18 cellular contexts compared by ENCODE assay signal in genomic region chr3:12879191-12879815, GRCh38. TPM values are rescaled to one million over a fixed set of nuclear protein-coding genes. Genes with fewer than 3 reads are reported as not detected.
DNase-seq lines count a peak whose midpoint lies in the region; ATAC-seq, FAIRE-seq and TF ChIP-seq lines count a peak whose summit lies in the region.
"Had no signal": no experiment of that assay in that cellular context is flagged by ENCODE, and none has a peak within 500 bp of the region (broad histone marks: within the 10 kb centered on the region; RNA-seq: fewer than 3 reads in every experiment).

No MANE protein-coding gene starts in this region.

- POLR2A ChIA-PET in K562 (lab: Yijun Ruan, JAX) = interaction anchor here (0.6 to 2.2 kb wide), 6 partner anchors 15 to 261 kb away, joined by 3 to 12 read pairs (median 4); partner anchors contain the start of gene RPL32

- DNase-seq in cardiac muscle cell (ENCODE audit: low read depth in 1 of 2, low spot score in 1 of 2) (peak; percentile 18 to 46), right atrium auricular region (ENCODE audit: low spot score) (no peak), K562 (ENCODE audit: extremely low read depth in 1 of 4, low spot score in 3 of 4) (peak in 2 of 4 experiments; percentile 61 to 67), mesothelial cell of epicardium (ENCODE audit: low spot score in 2 of 2, unreplicated experiment in 2 of 2) (no peak), testis (no peak)
- no peak for DNase-seq in activated T-helper 1 cell treated with anti-CD3 and anti-CD28 coated beads, Interleukin-12 subunit alpha, Interleukin-12 subunit beta, Interleukin-2, Interleukin-4 antibody, amounts not matched to agents 30 ng/mL and 10 ng/mL and 1 ng/mL, durations not matched to agents 14 hours and 24 hours and 36 hours (ENCODE audit: low spot score)
- DNase-seq: 8988T, COR-L47, DMS53, HCEC 1CT, KBM-7, NCI-H1092 had no signal

- in situ Hi-C loops in K562 (cut with MboI) = loop anchor here (25.0 kb wide), 1 partner anchor 742 kb away; no protein-coding TSS in a partner anchor

- H3K9me1 ChIP-seq in K562 (ENCODE audit: control insufficient read depth, insufficient read depth, low read length) = no peaks in the 10 kb centered on the region

- no peaks in the 10 kb centered on the region for H3K79me2 ChIP-seq in K562 (ENCODE audit: control insufficient read depth, insufficient read depth, low read length)

- H3K4me2 ChIP-seq in K562 (ENCODE audit: insufficient read depth, low read length) = peak overlapping the region; percentile 62

- H3K4me1 ChIP-seq in cardiac muscle cell (ENCODE audit: low read depth) (peaks cover 8% of the 10 kb centered on the region), right atrium auricular region (peaks cover 0 to 17% of the 10 kb centered on the region in 2 donors), K562 (replicated peaks in 1 of 2; ENCODE audit: control insufficient read depth in 2 of 2, insufficient read depth in 2 of 2, low read length in 2 of 2) (peaks cover 56 to 77% of the 10 kb centered on the region in 2 experiments), testis (peaks cover 26% of the 10 kb centered on the region)

- H3K36me3 ChIP-seq in cardiac muscle cell (no peaks in the 10 kb centered on the region), right atrium auricular region (no peaks in the 10 kb centered on the region), K562 (ENCODE audit: control insufficient read depth, insufficient read depth, low read length) (no peaks in the 10 kb centered on the region), testis (ENCODE audit: low read depth, missing control alignments) (no peaks in the 10 kb centered on the region)

- CTCF ChIA-PET in K562 (lab: Yijun Ruan, JAX; ENCODE audit: low intra/inter-chr PET ratio) = no interaction called here

- H4K20me1 ChIP-seq in K562 (replicated peaks; ENCODE audit: control insufficient read depth, insufficient read depth, low read length) = no peaks in the 10 kb centered on the region

- TF ChIP-seq CTCF in cardiac muscle cell (IDR thresholded peaks at IDR 0.05; ENCODE audit: low read depth, low read length) = no peak
- TF ChIP-seq CTCF in right atrium auricular region (IDR thresholded peaks at IDR 0.05) = no peak
- TF ChIP-seq CTCF in K562 (IDR thresholded peaks at IDR 0.05 in 2 of 3, conservative IDR thresholded peaks at IDR 0.05 in 1 of 3; ENCODE audit: insufficient read depth in 2 of 3, low read depth in 1 of 3, low read length in 3 of 3) = no peak
- no peak for TF ChIP-seq CTCF in mesothelial cell of epicardium (IDR thresholded peaks at IDR 0.05; ENCODE audit: unreplicated experiment)
- TF ChIP-seq CTCF in testis (IDR thresholded peaks at IDR 0.05) = no peak

- H2AFZ ChIP-seq in K562 (ENCODE audit: low read depth, low read length) = no peak overlapping the region; the same call in 1 of the 2 replicates

- no peaks in the 10 kb centered on the region for H3K9me3 Mint-ChIP-seq in mesothelial cell of epicardium
- no peaks in the 10 kb centered on the region for H3K9me3 Mint-ChIP-seq in activated T-helper 1 cell treated with anti-CD3 and anti-CD28 coated beads, Interleukin-12 subunit alpha, Interleukin-12 subunit beta, Interleukin-2, Interleukin-4 antibody, amounts not matched to agents 30 ng/mL and 10 ng/mL and 1 ng/mL, durations not matched to agents 14 hours and 24 hours and 36 hours

- intact Hi-C loops in K562 (cut with micrococcal nuclease) = no loop called here
- intact Hi-C loops in testis (cut with DNase I; ENCODE audit: low total_unique reads) = loop anchor here (10.0 kb wide), 1 partner anchor 105 kb away; no protein-coding TSS in a partner anchor
- intact Hi-C loops in activated T-helper 1 cell treated with anti-CD3 and anti-CD28 coated beads, Interleukin-12 subunit alpha, Interleukin-12 subunit beta, Interleukin-2, Interleukin-4 antibody, amounts not matched to agents 30 ng/mL and 10 ng/mL and 1 ng/mL, durations not matched to agents 14 hours and 24 hours and 36 hours (cut with micrococcal nuclease) = no loop called here

- FAIRE-seq in K562 (lab: Jason Lieb, UNC) = peak; percentile 60
- FAIRE-seq: HTR-8/SVneo had no signal

- H3K27me3 ChIP-seq in cardiac muscle cell = no peaks in the 10 kb centered on the region
- H3K27me3 ChIP-seq in right atrium auricular region = no peaks in the 10 kb centered on the region
- H3K27me3 ChIP-seq in K562 (ENCODE audit: control insufficient read depth in 2 of 2, insufficient read depth in 2 of 2, low read length in 2 of 2) = no peaks in the 10 kb centered on the region
- no peaks in the 10 kb centered on the region for H3K27me3 ChIP-seq in testis

- TF ChIP-seq EP300 in K562 (IDR thresholded peaks at IDR 0.05; ENCODE audit: low read length) = no peak

- no TSS peak for BruUV-seq in K562 (replicated peaks; lab: Mats Ljungman, UMichigan)

- peak overlapping the region; percentile 54 for H3K27ac Mint-ChIP-seq in mesothelial cell of epicardium
- no peak overlapping the region for H3K27ac Mint-ChIP-seq in activated T-helper 1 cell treated with anti-CD3 and anti-CD28 coated beads, Interleukin-12 subunit alpha, Interleukin-12 subunit beta, Interleukin-2, Interleukin-4 antibody, amounts not matched to agents 30 ng/mL and 10 ng/mL and 1 ng/mL, durations not matched to agents 14 hours and 24 hours and 36 hours

- no peaks in the 10 kb centered on the region for H3K9me3 ChIP-seq in cardiac muscle cell (ENCODE audit: low read depth)
- H3K9me3 ChIP-seq in right atrium auricular region = no peaks in the 10 kb centered on the region
- 0 out of 2 replicates have a peak, but pooled peaks cover 3% of the 10 kb centered on the region for H3K9me3 ChIP-seq in K562 (replicated peaks; ENCODE audit: control insufficient read depth, insufficient read depth, low read depth, low read length)
- no peaks in the 10 kb centered on the region for H3K9me3 ChIP-seq in testis

- no peaks in the 10 kb centered on the region for H3K36me3 Mint-ChIP-seq in mesothelial cell of epicardium
- no peaks in the 10 kb centered on the region for H3K36me3 Mint-ChIP-seq in activated T-helper 1 cell treated with anti-CD3 and anti-CD28 coated beads, Interleukin-12 subunit alpha, Interleukin-12 subunit beta, Interleukin-2, Interleukin-4 antibody, amounts not matched to agents 30 ng/mL and 10 ng/mL and 1 ng/mL, durations not matched to agents 14 hours and 24 hours and 36 hours (ENCODE audit: low read depth)

- peak overlapping the region in 1 of 2 experiments; percentile 59; a peak in 3 of 4 replicates for H3K9ac ChIP-seq in K562 (ENCODE audit: insufficient read depth in 1 of 2, low read depth in 2 of 2, low read length in 2 of 2)

- TF ChIP-seq POLR2A in K562 (conservative IDR thresholded peaks at IDR 0.05) = no peak
- no peak for TF ChIP-seq POLR2A in testis (IDR thresholded peaks at IDR 0.05)

- WGBS in K562 (ENCODE audit: insufficient coverage, low coverage, missing lambda C conversion rate) = 51% methylated on average over 5 of the region's 5 CpGs
- 76 to 100% methylated on average over 1 to 5 of the region's 5 CpGs for WGBS in testis, 2 donors

- H3K27ac ChIP-seq in cardiac muscle cell = no peak overlapping the region
- no peak overlapping the region for H3K27ac ChIP-seq in right atrium auricular region
- peak overlapping the region; percentile 43 for H3K27ac ChIP-seq in K562 (ENCODE audit: extremely low read depth, low read depth, low read length)
- no peak overlapping the region for H3K27ac ChIP-seq in testis
- H3K27ac ChIP-seq: C4-2B had no signal

- H3K27me3 Mint-ChIP-seq in mesothelial cell of epicardium (ENCODE audit: low read depth) = no peaks in the 10 kb centered on the region
- H3K27me3 Mint-ChIP-seq in activated T-helper 1 cell treated with anti-CD3 and anti-CD28 coated beads, Interleukin-12 subunit alpha, Interleukin-12 subunit beta, Interleukin-2, Interleukin-4 antibody, amounts not matched to agents 30 ng/mL and 10 ng/mL and 1 ng/mL, durations not matched to agents 14 hours and 24 hours and 36 hours (ENCODE audit: insufficient read depth) = peaks cover 30% of the 10 kb centered on the region

- H3K4me1 Mint-ChIP-seq in mesothelial cell of epicardium = peaks cover 26% of the 10 kb centered on the region
- no peaks in the 10 kb centered on the region for H3K4me1 Mint-ChIP-seq in activated T-helper 1 cell treated with anti-CD3 and anti-CD28 coated beads, Interleukin-12 subunit alpha, Interleukin-12 subunit beta, Interleukin-2, Interleukin-4 antibody, amounts not matched to agents 30 ng/mL and 10 ng/mL and 1 ng/mL, durations not matched to agents 14 hours and 24 hours and 36 hours (ENCODE audit: low read depth)

- no peak for TF ChIP-seq RAD21 in K562 (CRISPR knock-in tag; conservative IDR thresholded peaks at IDR 0.05 in 1 of 2, IDR thresholded peaks at IDR 0.05 in 1 of 2)

- no peak overlapping the region for H3K4me3 Mint-ChIP-seq in mesothelial cell of epicardium
- H3K4me3 Mint-ChIP-seq in activated T-helper 1 cell treated with anti-CD3 and anti-CD28 coated beads, Interleukin-12 subunit alpha, Interleukin-12 subunit beta, Interleukin-2, Interleukin-4 antibody, amounts not matched to agents 30 ng/mL and 10 ng/mL and 1 ng/mL, durations not matched to agents 14 hours and 24 hours and 36 hours = no peak overlapping the region

- no peak overlapping the region for H3K4me3 ChIP-seq in cardiac muscle cell
- no peak overlapping the region for H3K4me3 ChIP-seq in right atrium auricular region
- no peak overlapping the region for H3K4me3 ChIP-seq in K562
- H3K4me3 ChIP-seq in testis = no peak overlapping the region

- peak; percentile 42 for ATAC-seq in K562
- ATAC-seq in HG02759 (IDR thresholded peaks at IDR 0.05; ENCODE audit: unreplicated experiment) = no peak
- ATAC-seq in HG03196 (IDR thresholded peaks at IDR 0.05; ENCODE audit: unreplicated experiment) = no peak
- ATAC-seq: Panc1, Right ventricle myocardium inferior had no signal

RNA-seq across cellular contexts. Expression of gene RPL32, which starts 37.9 kb away (rescaled TPM):
- total RNA-seq in cardiac muscle cell = 824 and 1,421 TPM in 2 replicates
- 726 and 889 TPM in 2 replicates for polyA plus RNA-seq in cardiac muscle cell
- 100 to 1,000 TPM; 626 to 829 TPM for total RNA-seq in right atrium auricular region
- total RNA-seq in K562 (2011; cell fraction: chromatin; rRNA removed; ENCODE audit: low replicate concordance) = 321 and 449 TPM in 2 replicates
- 553 and 562 TPM in 2 replicates for total RNA-seq in K562 (2011; cell fraction: nucleolus; rRNA removed)
- total RNA-seq in K562 (2011; cell fraction: nucleoplasm; rRNA removed) = 913 and 2,354 TPM in 2 replicates
- 3,132 and 3,347 TPM in 2 replicates for total RNA-seq in K562 (2014; rRNA removed)
- 4,513 and 4,632 TPM in 2 replicates for total RNA-seq in K562 (2014; rRNA removed; fragmentation: Illumina TruSeq; extraction: Trizol)
- 4,527 and 4,779 TPM in 2 replicates for total RNA-seq in K562 (2015; rRNA removed; fragmentation: Illumina TruSeq; extraction: Trizol)
- total RNA-seq in K562 (2021) = 2,738 and 3,009 TPM in 2 replicates
- 4,861 and 5,231 TPM in 2 replicates for polyA plus RNA-seq in K562 (2011; rRNA removed)
- 2,530 and 2,776 TPM in 2 replicates for polyA plus RNA-seq in K562 (2011; cell fraction: cytosol; rRNA removed)
- polyA plus RNA-seq in K562 (2011; cell fraction: nucleus; rRNA removed) = 1,377 and 2,422 TPM in 2 replicates
- polyA plus RNA-seq in K562 (2012) = 4,850 and 6,211 TPM in 2 replicates
- polyA plus RNA-seq in K562 (2014; fragmentation: Illumina TruSeq; extraction: Trizol) = 5,815 and 6,200 TPM in 2 replicates
- 1,000 to 10,000 TPM; 3,469 to 4,286 TPM for polyA plus RNA-seq in K562 (2014; fragmentation: Nextera tagmentation; extraction: Ambion mirVana)
- polyA plus RNA-seq in K562 (2014; rRNA removed) = 4,142 and 5,104 TPM in 2 replicates
- 3,010 and 3,339 TPM in 2 replicates for polyA minus RNA-seq in K562 (2011; rRNA and poly(A)+ RNA removed)
- polyA minus RNA-seq in K562 (2011; cell fraction: cytosol; rRNA and poly(A)+ RNA removed) = 1,491 and 1,656 TPM in 2 replicates
- polyA minus RNA-seq in K562 (2011; cell fraction: nucleus; rRNA and poly(A)+ RNA removed) = 319 and 489 TPM in 2 replicates
- 1,710 to 1,896 TPM (median 1,851 TPM) in 3 replicates for total RNA-seq in mesothelial cell of epicardium
- total RNA-seq in testis = 100 to 1,000 TPM; 435 to 713 TPM
- 1,578 TPM for polyA plus RNA-seq in testis (ENCODE audit: insufficient read depth, low read depth, low replicate concordance)
- 1,952 and 1,970 TPM in 2 replicates for total RNA-seq in activated T-helper 1 cell treated with anti-CD3 and anti-CD28 coated beads, Interleukin-12 subunit alpha, Interleukin-12 subunit beta, Interleukin-2, Interleukin-4 antibody, amounts not matched to agents 30 ng/mL and 10 ng/mL and 1 ng/mL, durations not matched to agents 14 hours and 24 hours and 36 hours

Comparison
In these comparisons a context has a peak if more than half of its experiments do, and no peak if none do; other contexts are left out.
1. DNase-seq: peak in cardiac muscle cell (2 of 2); none in right atrium auricular region (single experiment), mesothelial cell of epicardium (0 of 2), testis (single experiment) and activated T-helper 1 cell treated with anti-CD3 and anti-CD28 coated beads, Interleukin-12 subunit alpha, Interleukin-12 subunit beta, Interleukin-2, Interleukin-4 antibody, amounts not matched to agents 30 ng/mL and 10 ng/mL and 1 ng/mL, durations not matched to agents 14 hours and 24 hours and 36 hours (single experiment).